Comparison of ENCODE assay signal across 8 cellular contexts in genomic region chr12:26614217-26614616, GRCh38.
A peak's percentile ranks its signal among the peaks of the same experiment; 100 is the strongest.
DNase-seq lines count a peak whose midpoint lies in the region; ATAC-seq and TF ChIP-seq lines count a peak whose summit lies in the region.

No MANE protein-coding gene starts in this region.

- H4K20me1 ChIP-seq in smooth muscle cell (ENCODE audit: low read depth): no peaks in the 10 kb centered on the region

- H3K27ac ChIP-seq in smooth muscle cell (ENCODE audit: low read depth): no peak overlapping the region
- H3K27ac ChIP-seq in upper lobe of left lung: no peak overlapping the region

- H3K4me3 ChIP-seq in BJ (ENCODE audit: low read depth, low read length) (no peak overlapping the region), smooth muscle cell (no peak overlapping the region), upper lobe of left lung (no peak overlapping the region)

- no peaks in the 10 kb centered on the region for H3K36me3 ChIP-seq in BJ (ENCODE audit: control insufficient read depth, insufficient read depth, low read length)
- no peaks in the 10 kb centered on the region for H3K36me3 ChIP-seq in smooth muscle cell (ENCODE audit: low read depth)
- H3K36me3 ChIP-seq in upper lobe of left lung: peaks cover 0 to 3% (median 0%) of the 10 kb centered on the region in 4 donors

- no peak for ATAC-seq in T-helper 17 cell
- ATAC-seq in GM18858 (IDR thresholded peaks at IDR 0.05; ENCODE audit: unreplicated experiment): no peak
- ATAC-seq in upper lobe of left lung (ENCODE audit: low FRiP score in 2 of 2): no peak

- H3K4me1 ChIP-seq in smooth muscle cell (ENCODE audit: low read depth): no peaks in the 10 kb centered on the region
- no peaks in the 10 kb centered on the region for H3K4me1 ChIP-seq in upper lobe of left lung

- H3K27ac Mint-ChIP-seq in T-helper 17 cell: peak overlapping the region; percentile 32

- DNase-seq in BJ (ENCODE audit: low read depth) (no peak), HCEC 1CT (peak; percentile 37), T-helper 17 cell (no peak), foreskin melanocyte (peak; percentile 9), smooth muscle cell (lab: John Stamatoyannopoulos, UW; ENCODE audit: unreplicated experiment) (no peak), activated gamma-delta T cell (lab: John Stamatoyannopoulos, UW) (no peak), upper lobe of left lung (no peak)

- H3K27me3 Mint-ChIP-seq in T-helper 17 cell: no peaks in the 10 kb centered on the region

- POLR2A ChIA-PET in BJ (lab: Charles Lee): no interaction called here

- H3F3A ChIP-seq in smooth muscle cell (ENCODE audit: low read depth): no peaks in the 10 kb centered on the region

- H3K4me3 Mint-ChIP-seq in T-helper 17 cell: no peak overlapping the region

- no peaks in the 10 kb centered on the region for H3K79me2 ChIP-seq in smooth muscle cell (ENCODE audit: low read depth)

- TF ChIP-seq CTCF in BJ (IDR thresholded peaks at IDR 0.05; ENCODE audit: insufficient read depth, low read depth, low read length): peak; percentile 58
- TF ChIP-seq CTCF in smooth muscle cell (IDR thresholded peaks at IDR 0.05; ENCODE audit: borderline replicate concordance, insufficient read depth, poor library complexity, severe bottlenecking): peak; percentile 70
- TF ChIP-seq CTCF in upper lobe of left lung (IDR thresholded peaks at IDR 0.05): peak in 3 of 6 experiments; percentile 11 to 30 (median 12)

- no peaks in the 10 kb centered on the region for H3K9me3 ChIP-seq in T-helper 17 cell (ENCODE audit: control insufficient read depth, low read length, poor library complexity, severe bottlenecking)
- H3K9me3 ChIP-seq in smooth muscle cell (replicated peaks; ENCODE audit: low read depth): no peaks in the 10 kb centered on the region
- no peaks in the 10 kb centered on the region for H3K9me3 ChIP-seq in upper lobe of left lung

- peaks cover 11% of the 10 kb centered on the region for H3K36me3 Mint-ChIP-seq in T-helper 17 cell (ENCODE audit: low read depth)

- H3K9ac ChIP-seq in smooth muscle cell (ENCODE audit: low read depth): no peak overlapping the region

- CTCF ChIA-PET in BJ (lab: Yijun Ruan, JAX): interaction anchor here (0.6 to 2.0 kb wide), 21 partner anchors 10 to 517 kb away, joined by 3 to 20 read pairs (median 4); no protein-coding TSS in a partner anchor

- no peak overlapping the region for H2AFZ ChIP-seq in smooth muscle cell (ENCODE audit: low read depth)

- no peaks in the 10 kb centered on the region for H3K27me3 ChIP-seq in BJ (ENCODE audit: control insufficient read depth, insufficient read depth, low read length)
- H3K27me3 ChIP-seq in smooth muscle cell (ENCODE audit: low read depth): no peaks in the 10 kb centered on the region
- no peaks in the 10 kb centered on the region for H3K27me3 ChIP-seq in upper lobe of left lung

- WGBS in smooth muscle cell (ENCODE audit: low lambda C conversion rate): 33% methylated on average over 2 of the region's 2 CpGs
- WGBS in upper lobe of left lung, 2 donors: 38 to 51% methylated on average over 2 of the region's 2 CpGs

- H3K4me1 Mint-ChIP-seq in T-helper 17 cell: peaks cover 2% of the 10 kb centered on the region

- no peak for TF ChIP-seq EP300 in upper lobe of left lung (IDR thresholded peaks at IDR 0.05)

- no peak overlapping the region for H3K4me2 ChIP-seq in smooth muscle cell

- TF ChIP-seq POLR2A in upper lobe of left lung (IDR thresholded peaks at IDR 0.05): no peak

Comparison
In these comparisons a context has a peak if more than half of its experiments do, and no peak if none do; other contexts are left out.
1. DNase-seq: peak in HCEC 1CT (single experiment) and foreskin melanocyte (single experiment); none in BJ (single experiment), T-helper 17 cell (0 of 3), smooth muscle cell (single experiment), activated gamma-delta T cell (single experiment) and upper lobe of left lung (0 of 2).